ENCODE assay signal across 8 cellular contexts in genomic region chr11:75768112-75768908, GRCh38. TPM values are rescaled to one million over a fixed set of nuclear protein-coding genes. Genes with fewer than 3 reads are reported as not detected.
DNase-seq lines count a peak whose midpoint lies in the region; ATAC-seq and TF ChIP-seq lines count a peak whose summit lies in the region.

Gene DGAT2 (plus strand): TSS chr11:75768778. CDS start chr11:75768992, 214 bp downstream.

- peak within 1 kb of the TSS; percentile 90 for H4K91ac ChIP-seq in mesenchymal stem cell (ENCODE audit: low read length)

- H3K4me3 ChIP-seq in mesenchymal stem cell (ENCODE audit: insufficient read depth in 1 of 2, low read depth in 1 of 2, low read length in 2 of 2), result peak within 1 kb of the TSS; percentile 31 to 91

- no peaks in the 10 kb centered on the region for H3K79me1 ChIP-seq in mesenchymal stem cell (replicated peaks; ENCODE audit: low read length, poor library complexity, severe bottlenecking)

- POLR2A ChIA-PET in CD4-positive, alpha-beta T cell (lab: Charles Lee), result no interaction called here
- POLR2A ChIA-PET in activated CD4-positive, alpha-beta memory T cell treated with anti-CD3 and anti-CD28 coated beads for 36 hours (lab: Charles Lee), result no interaction called here

- H3K4me1 ChIP-seq in mesenchymal stem cell (ENCODE audit: control insufficient read depth, insufficient read depth, low read depth, low read length), result peaks cover 18% of the 10 kb centered on the region

- peak within 1 kb of the TSS; percentile 82 for H4K8ac ChIP-seq in mesenchymal stem cell (ENCODE audit: low read length)

- H3K36me3 ChIP-seq in mesenchymal stem cell (ENCODE audit: control insufficient read depth in 1 of 2, insufficient read depth in 2 of 2, low read depth in 1 of 2, low read length in 2 of 2), result peaks cover 0 to under 1% of the 10 kb centered on the region in 2 experiments

- no peak within 1 kb of the TSS for H2AFZ ChIP-seq in mesenchymal stem cell (ENCODE audit: low read depth, low read length)

- H3K14ac ChIP-seq in mesenchymal stem cell (ENCODE audit: low read length in 2 of 2), result no peak within 1 kb of the TSS

- H2BK15ac ChIP-seq in mesenchymal stem cell (ENCODE audit: low read depth, poor library complexity, severe bottlenecking), result peak within 1 kb of the TSS; percentile 76

- no peaks in the 10 kb centered on the region for H3K36me3 Mint-ChIP-seq in CD4-positive, alpha-beta T cell (ENCODE audit: low read depth)
- H3K36me3 Mint-ChIP-seq in activated CD4-positive, alpha-beta memory T cell treated with anti-CD3 and anti-CD28 coated beads for 36 hours, result no peaks in the 10 kb centered on the region

- DNase-seq in CD4-positive, alpha-beta T cell, result peak; percentile 39 to 73 (median 58)
- DNase-seq in HK-2 (ENCODE audit: unreplicated experiment), result peak; percentile 75
- peak; percentile 76 for DNase-seq in NCI-H774 (lab: John Stamatoyannopoulos, UW)
- peak; percentile 74 for DNase-seq in activated CD4-positive, alpha-beta memory T cell treated with anti-CD3 and anti-CD28 coated beads for 36 hours
- peak; percentile 36 for DNase-seq in effector CD4-positive, alpha-beta T cell
- DNase-seq in mesenchymal stem cell, result peak; percentile 69
- DNase-seq in stimulated activated CD8-positive, alpha-beta memory T cell treated with anti-CD3 and anti-CD28 coated beads, Interleukin-15, amount 100 ng/mL, for 24 hours (ENCODE audit: low read depth), result peak; percentile 47

- H3K23ac ChIP-seq in mesenchymal stem cell (ENCODE audit: low read length in 2 of 2), result no peak within 1 kb of the TSS

- H3K18ac ChIP-seq in mesenchymal stem cell (ENCODE audit: low read depth in 1 of 2, low read length in 2 of 2), result peak within 1 kb of the TSS; percentile 74 to 89

- peaks cover 33% of the 10 kb centered on the region for H3K27me3 Mint-ChIP-seq in CD4-positive, alpha-beta T cell
- peaks cover 8% of the 10 kb centered on the region for H3K27me3 Mint-ChIP-seq in activated CD4-positive, alpha-beta memory T cell treated with anti-CD3 and anti-CD28 coated beads for 36 hours

- no peak within 1 kb of the TSS for H2BK5ac ChIP-seq in mesenchymal stem cell (ENCODE audit: low read depth, low read length, poor library complexity, severe bottlenecking)

- H3K9ac ChIP-seq in mesenchymal stem cell (ENCODE audit: low read length), result peak within 1 kb of the TSS; percentile 92

- peak within 1 kb of the TSS; percentile 64 for H3K4me2 ChIP-seq in mesenchymal stem cell (ENCODE audit: low read length, poor library complexity, severe bottlenecking)

- intact Hi-C loops in CD4-positive, alpha-beta T cell (cut with DNase I, micrococcal nuclease), result no loop called here
- intact Hi-C loops in activated CD4-positive, alpha-beta memory T cell treated with anti-CD3 and anti-CD28 coated beads for 36 hours (cut with micrococcal nuclease), result loop anchor here (5.0 kb wide), 2 partner anchors 46 to 49 kb away; partner anchors contain the start of gene UVRAG

- ATAC-seq in CD4-positive, alpha-beta T cell (ENCODE audit: poor library complexity), result peak; percentile 92
- ATAC-seq in GM19452 (IDR thresholded peaks at IDR 0.05; ENCODE audit: unreplicated experiment), result peak; percentile 76

- WGBS in mesenchymal stem cell, result 4% methylated on average over 54 of the region's 66 CpGs

- no peak within 1 kb of the TSS for H3K27ac ChIP-seq in CD4-positive, alpha-beta T cell (ENCODE audit: low read depth, low read length)
- H3K27ac ChIP-seq in mesenchymal stem cell (ENCODE audit: low read length, poor library complexity, severe bottlenecking), result no peak within 1 kb of the TSS

- H3K9me3 Mint-ChIP-seq in CD4-positive, alpha-beta T cell, result no peaks in the 10 kb centered on the region
- no peaks in the 10 kb centered on the region for H3K9me3 Mint-ChIP-seq in activated CD4-positive, alpha-beta memory T cell treated with anti-CD3 and anti-CD28 coated beads for 36 hours

- peak within 1 kb of the TSS; percentile 6 to 42 for H2BK12ac ChIP-seq in mesenchymal stem cell (ENCODE audit: low read length in 2 of 2)

- no peak within 1 kb of the TSS for H2BK120ac ChIP-seq in mesenchymal stem cell (ENCODE audit: low read depth, low read length)

- peaks cover 15% of the 10 kb centered on the region for H3K27me3 ChIP-seq in CD4-positive, alpha-beta T cell (ENCODE audit: control insufficient read depth, insufficient read depth, low read length)
- H3K27me3 ChIP-seq in mesenchymal stem cell (ENCODE audit: control insufficient read depth in 1 of 2, insufficient read depth in 1 of 2, low read length in 2 of 2), result peaks cover 0 to 53% of the 10 kb centered on the region in 2 experiments

- no peak within 1 kb of the TSS for H3K27ac Mint-ChIP-seq in CD4-positive, alpha-beta T cell
- no peak within 1 kb of the TSS for H3K27ac Mint-ChIP-seq in activated CD4-positive, alpha-beta memory T cell treated with anti-CD3 and anti-CD28 coated beads for 36 hours

- no peak for TF ChIP-seq CTCF in CD4-positive, alpha-beta T cell (IDR thresholded peaks at IDR 0.05)

- peak within 1 kb of the TSS; percentile 9 to 68 for H3K4ac ChIP-seq in mesenchymal stem cell (ENCODE audit: low read depth in 1 of 2, low read length in 2 of 2)

- CTCF ChIA-PET in CD4-positive, alpha-beta T cell (lab: Charles Lee), result no interaction called here
- CTCF ChIA-PET in activated CD4-positive, alpha-beta memory T cell treated with anti-CD3 and anti-CD28 coated beads for 36 hours (lab: Charles Lee), result interaction anchor here (1.0 kb wide), 1 partner anchor 43 kb away, joined by 3 read pairs; no protein-coding TSS in a partner anchor

- H3K4me3 Mint-ChIP-seq in CD4-positive, alpha-beta T cell, result peak within 1 kb of the TSS; percentile 84
- peak within 1 kb of the TSS; percentile 41 for H3K4me3 Mint-ChIP-seq in activated CD4-positive, alpha-beta memory T cell treated with anti-CD3 and anti-CD28 coated beads for 36 hours

- H2AK5ac ChIP-seq in mesenchymal stem cell (ENCODE audit: low read length, severe bottlenecking), result no peak within 1 kb of the TSS

- H3K4me1 Mint-ChIP-seq in CD4-positive, alpha-beta T cell (ENCODE audit: low read depth), result peaks cover 20% of the 10 kb centered on the region
- peaks cover 24% of the 10 kb centered on the region for H3K4me1 Mint-ChIP-seq in activated CD4-positive, alpha-beta memory T cell treated with anti-CD3 and anti-CD28 coated beads for 36 hours (ENCODE audit: low read depth)

- H3K9me3 ChIP-seq in CD4-positive, alpha-beta T cell (ENCODE audit: control insufficient read depth, low read length), result no peaks in the 10 kb centered on the region
- H3K9me3 ChIP-seq in mesenchymal stem cell (ENCODE audit: control insufficient read depth, low read length), result no peaks in the 10 kb centered on the region

RNA-seq across cellular contexts. Expression of gene DGAT2, which starts in this region (rescaled TPM):
- total RNA-seq in CD4-positive, alpha-beta T cell, result under 1 TPM; 0.19 to 0.25 TPM
- 1 to 10 TPM; 2.5 to 3.1 TPM for total RNA-seq in activated CD4-positive, alpha-beta memory T cell treated with anti-CD3 and anti-CD28 coated beads for 36 hours
- 0.35 TPM for polyA plus RNA-seq in mesenchymal stem cell (2013, experiment 1 of 2)
- polyA plus RNA-seq in mesenchymal stem cell (2013, experiment 2 of 2), result 0.56 TPM

Comparison
In these comparisons a context has a peak if more than half of its experiments do, and no peak if none do; other contexts are left out.
1. Peak in DNase-seq and ATAC-seq in CD4-positive, alpha-beta T cell; RNA of the gene not detected or under 1 TPM.